Comparison of ENCODE assay signal across 1 cellular context in the genomic region with DNA sequence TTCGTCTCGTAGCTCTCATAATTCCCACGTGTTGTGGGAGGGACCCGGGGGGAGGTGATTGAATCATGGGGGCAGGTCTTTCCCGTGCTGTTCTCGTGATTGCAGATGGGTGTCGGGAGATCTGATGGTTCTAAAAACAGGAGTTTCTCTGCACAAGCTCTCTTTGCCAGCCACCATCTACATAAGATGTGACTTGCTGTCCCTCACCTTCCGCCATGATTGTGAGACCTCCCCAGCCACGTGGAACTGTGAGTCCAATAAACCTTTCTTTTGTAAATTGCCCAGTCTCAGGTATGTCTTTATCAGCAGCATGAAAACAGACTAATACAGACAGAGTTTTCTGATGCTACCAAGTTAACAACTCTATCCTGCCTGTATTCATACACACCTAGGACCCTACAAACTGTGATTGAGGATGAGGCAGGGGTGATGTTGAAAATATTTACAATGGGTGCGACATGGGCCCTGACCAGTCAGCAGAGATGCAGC.
A peak's percentile ranks its signal among the peaks of the same experiment; 100 is the strongest.
TF ChIP-seq lines count a peak whose summit lies in the region.

No MANE protein-coding gene starts in this region.

TF ChIP-seq in HepG2, 621 proteins besides CTCF, POLR2A, EP300 and RAD21 (continued from another document and continues in another):
- TF ChIP-seq, protein P1, sequence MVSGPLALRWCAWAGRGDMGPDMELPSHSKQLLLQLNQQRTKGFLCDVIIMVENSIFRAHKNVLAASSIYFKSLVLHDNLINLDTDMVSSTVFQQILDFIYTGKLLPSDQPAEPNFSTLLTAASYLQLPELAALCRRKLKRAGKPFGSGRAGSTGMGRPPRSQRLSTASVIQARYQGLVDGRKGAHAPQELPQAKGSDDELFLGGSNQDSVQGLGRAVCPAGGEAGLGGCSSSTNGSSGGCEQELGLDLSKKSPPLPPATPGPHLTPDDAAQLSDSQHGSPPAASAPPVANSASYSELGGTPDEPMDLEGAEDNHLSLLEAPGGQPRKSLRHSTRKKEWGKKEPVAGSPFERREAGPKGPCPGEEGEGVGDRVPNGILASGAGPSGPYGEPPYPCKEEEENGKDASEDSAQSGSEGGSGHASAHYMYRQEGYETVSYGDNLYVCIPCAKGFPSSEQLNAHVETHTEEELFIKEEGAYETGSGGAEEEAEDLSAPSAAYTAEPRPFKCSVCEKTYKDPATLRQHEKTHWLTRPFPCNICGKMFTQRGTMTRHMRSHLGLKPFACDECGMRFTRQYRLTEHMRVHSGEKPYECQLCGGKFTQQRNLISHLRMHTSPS (CRISPR knock-in tag; IDR thresholded peaks at IDR 0.05; ENCODE audit: low read depth), result no peak
- no peak for TF ChIP-seq POGZ (CRISPR knock-in tag; IDR thresholded peaks at IDR 0.05)
- TF ChIP-seq, protein P2, sequence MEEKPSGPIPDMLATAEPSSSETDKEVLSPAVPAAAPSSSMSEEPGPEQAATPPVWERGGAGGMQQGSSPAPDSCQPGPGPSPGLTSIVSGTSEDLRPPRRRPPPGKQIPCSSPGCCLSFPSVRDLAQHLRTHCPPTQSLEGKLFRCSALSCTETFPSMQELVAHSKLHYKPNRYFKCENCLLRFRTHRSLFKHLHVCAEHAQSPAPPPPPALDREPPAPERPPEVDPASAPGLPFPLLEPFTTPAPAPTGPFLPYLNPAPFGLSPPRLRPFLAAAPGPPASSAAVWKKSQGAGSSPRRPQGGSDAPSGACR (CRISPR knock-in tag; IDR thresholded peaks at IDR 0.05), result no peak
- no peak for TF ChIP-seq NFKBIZ (CRISPR knock-in tag; IDR thresholded peaks at IDR 0.05)
- TF ChIP-seq, protein P3, sequence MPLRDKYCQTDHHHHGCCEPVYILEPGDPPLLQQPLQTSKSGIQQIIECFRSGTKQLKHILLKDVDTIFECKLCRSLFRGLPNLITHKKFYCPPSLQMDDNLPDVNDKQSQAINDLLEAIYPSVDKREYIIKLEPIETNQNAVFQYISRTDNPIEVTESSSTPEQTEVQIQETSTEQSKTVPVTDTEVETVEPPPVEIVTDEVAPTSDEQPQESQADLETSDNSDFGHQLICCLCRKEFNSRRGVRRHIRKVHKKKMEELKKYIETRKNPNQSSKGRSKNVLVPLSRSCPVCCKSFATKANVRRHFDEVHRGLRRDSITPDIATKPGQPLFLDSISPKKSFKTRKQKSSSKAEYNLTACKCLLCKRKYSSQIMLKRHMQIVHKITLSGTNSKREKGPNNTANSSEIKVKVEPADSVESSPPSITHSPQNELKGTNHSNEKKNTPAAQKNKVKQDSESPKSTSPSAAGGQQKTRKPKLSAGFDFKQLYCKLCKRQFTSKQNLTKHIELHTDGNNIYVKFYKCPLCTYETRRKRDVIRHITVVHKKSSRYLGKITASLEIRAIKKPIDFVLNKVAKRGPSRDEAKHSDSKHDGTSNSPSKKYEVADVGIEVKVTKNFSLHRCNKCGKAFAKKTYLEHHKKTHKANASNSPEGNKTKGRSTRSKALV (CRISPR knock-in tag; IDR thresholded peaks at IDR 0.05), result no peak
- no peak for TF ChIP-seq ZNF781 (CRISPR knock-in tag; IDR thresholded peaks at IDR 0.05; ENCODE audit: borderline replicate concordance, not compliant biosample characterization)
- TF ChIP-seq ZNF124 (CRISPR knock-in tag; IDR thresholded peaks at IDR 0.05), result no peak
- TF ChIP-seq ZFP37 (CRISPR knock-in tag; IDR thresholded peaks at IDR 0.05; ENCODE audit: borderline replicate concordance), result no peak
- no peak for TF ChIP-seq ONECUT2 (CRISPR knock-in tag; IDR thresholded peaks at IDR 0.05)
- TF ChIP-seq NFKB2 (CRISPR knock-in tag; IDR thresholded peaks at IDR 0.05; ENCODE audit: borderline replicate concordance), result no peak
- no peak for TF ChIP-seq TBP (CRISPR knock-in tag; IDR thresholded peaks at IDR 0.05)
- no peak for TF ChIP-seq ZFP36L2 (CRISPR knock-in tag; IDR thresholded peaks at IDR 0.05)
- TF ChIP-seq TAF1 (CRISPR knock-in tag; IDR thresholded peaks at IDR 0.05), result 0 out of 2 replicates have a peak, but pooled peaks have one; percentile 10
- TF ChIP-seq KAT2B (IDR thresholded peaks at IDR 0.05; ENCODE audit: borderline replicate concordance, low read depth, low read length), result no peak
- no peak for TF ChIP-seq ZNF282 (IDR thresholded peaks at IDR 0.05; ENCODE audit: partially characterized antibody)
- TF ChIP-seq, protein P4, sequence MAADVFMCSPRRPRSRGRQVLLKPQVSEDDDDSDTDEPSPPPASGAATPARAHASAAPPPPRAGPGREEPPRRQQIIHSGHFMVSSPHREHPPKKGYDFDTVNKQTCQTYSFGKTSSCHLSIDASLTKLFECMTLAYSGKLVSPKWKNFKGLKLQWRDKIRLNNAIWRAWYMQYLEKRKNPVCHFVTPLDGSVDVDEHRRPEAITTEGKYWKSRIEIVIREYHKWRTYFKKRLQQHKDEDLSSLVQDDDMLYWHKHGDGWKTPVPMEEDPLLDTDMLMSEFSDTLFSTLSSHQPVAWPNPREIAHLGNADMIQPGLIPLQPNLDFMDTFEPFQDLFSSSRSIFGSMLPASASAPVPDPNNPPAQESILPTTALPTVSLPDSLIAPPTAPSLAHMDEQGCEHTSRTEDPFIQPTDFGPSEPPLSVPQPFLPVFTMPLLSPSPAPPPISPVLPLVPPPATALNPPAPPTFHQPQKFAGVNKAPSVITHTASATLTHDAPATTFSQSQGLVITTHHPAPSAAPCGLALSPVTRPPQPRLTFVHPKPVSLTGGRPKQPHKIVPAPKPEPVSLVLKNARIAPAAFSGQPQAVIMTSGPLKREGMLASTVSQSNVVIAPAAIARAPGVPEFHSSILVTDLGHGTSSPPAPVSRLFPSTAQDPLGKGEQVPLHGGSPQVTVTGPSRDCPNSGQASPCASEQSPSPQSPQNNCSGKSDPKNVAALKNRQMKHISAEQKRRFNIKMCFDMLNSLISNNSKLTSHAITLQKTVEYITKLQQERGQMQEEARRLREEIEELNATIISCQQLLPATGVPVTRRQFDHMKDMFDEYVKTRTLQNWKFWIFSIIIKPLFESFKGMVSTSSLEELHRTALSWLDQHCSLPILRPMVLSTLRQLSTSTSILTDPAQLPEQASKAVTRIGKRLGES (CRISPR knock-in tag; IDR thresholded peaks at IDR 0.05; ENCODE audit: borderline replicate concordance), result no peak
- no peak for TF ChIP-seq RFX1 (IDR thresholded peaks at IDR 0.05)
- TF ChIP-seq, protein P5, sequence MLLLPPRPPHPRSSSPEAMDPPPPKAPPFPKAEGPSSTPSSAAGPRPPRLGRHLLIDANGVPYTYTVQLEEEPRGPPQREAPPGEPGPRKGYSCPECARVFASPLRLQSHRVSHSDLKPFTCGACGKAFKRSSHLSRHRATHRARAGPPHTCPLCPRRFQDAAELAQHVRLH (CRISPR knock-in tag; IDR thresholded peaks at IDR 0.05; ENCODE audit: borderline replicate concordance, low read depth), result no peak
- TF ChIP-seq, protein P6, sequence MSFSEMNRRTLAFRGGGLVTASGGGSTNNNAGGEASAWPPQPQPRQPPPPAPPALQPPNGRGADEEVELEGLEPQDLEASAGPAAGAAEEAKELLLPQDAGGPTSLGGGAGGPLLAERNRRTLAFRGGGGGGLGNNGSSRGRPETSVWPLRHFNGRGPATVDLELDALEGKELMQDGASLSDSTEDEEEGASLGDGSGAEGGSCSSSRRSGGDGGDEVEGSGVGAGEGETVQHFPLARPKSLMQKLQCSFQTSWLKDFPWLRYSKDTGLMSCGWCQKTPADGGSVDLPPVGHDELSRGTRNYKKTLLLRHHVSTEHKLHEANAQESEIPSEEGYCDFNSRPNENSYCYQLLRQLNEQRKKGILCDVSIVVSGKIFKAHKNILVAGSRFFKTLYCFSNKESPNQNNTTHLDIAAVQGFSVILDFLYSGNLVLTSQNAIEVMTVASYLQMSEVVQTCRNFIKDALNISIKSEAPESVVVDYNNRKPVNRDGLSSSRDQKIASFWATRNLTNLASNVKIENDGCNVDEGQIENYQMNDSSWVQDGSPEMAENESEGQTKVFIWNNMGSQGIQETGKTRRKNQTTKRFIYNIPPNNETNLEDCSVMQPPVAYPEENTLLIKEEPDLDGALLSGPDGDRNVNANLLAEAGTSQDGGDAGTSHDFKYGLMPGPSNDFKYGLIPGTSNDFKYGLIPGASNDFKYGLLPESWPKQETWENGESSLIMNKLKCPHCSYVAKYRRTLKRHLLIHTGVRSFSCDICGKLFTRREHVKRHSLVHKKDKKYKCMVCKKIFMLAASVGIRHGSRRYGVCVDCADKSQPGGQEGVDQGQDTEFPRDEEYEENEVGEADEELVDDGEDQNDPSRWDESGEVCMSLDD (CRISPR knock-in tag; IDR thresholded peaks at IDR 0.05; ENCODE audit: borderline replicate concordance), result no peak
- TF ChIP-seq RXRA (CRISPR knock-in tag; IDR thresholded peaks at IDR 0.05), result 0 out of 2 replicates have a peak, but pooled peaks have one; percentile 22
- TF ChIP-seq SATB2 (CRISPR knock-in tag; IDR thresholded peaks at IDR 0.05), result no peak
- TF ChIP-seq PHF5A (CRISPR knock-in tag; IDR thresholded peaks at IDR 0.05; ENCODE audit: low read depth, unreplicated experiment), result peak; percentile 51
- TF ChIP-seq ZNF562 (CRISPR knock-in tag; IDR thresholded peaks at IDR 0.05; ENCODE audit: borderline replicate concordance), result 0 out of 2 replicates have a peak, but pooled peaks have one; percentile 60
- no peak for TF ChIP-seq ZNF382 (CRISPR knock-in tag; IDR thresholded peaks at IDR 0.05; ENCODE audit: borderline replicate concordance)
- no peak for TF ChIP-seq GABPA (IDR thresholded peaks at IDR 0.05; ENCODE audit: low read depth, low read length)
- TF ChIP-seq GABPA (CRISPR knock-in tag; IDR thresholded peaks at IDR 0.05; ENCODE audit: low read depth), result no peak
- no peak for TF ChIP-seq RNF2 (conservative IDR thresholded peaks at IDR 0.05; ENCODE audit: low read depth)
- no peak for TF ChIP-seq ZNF660 (CRISPR knock-in tag; IDR thresholded peaks at IDR 0.05; ENCODE audit: borderline replicate concordance, low read depth)
- TF ChIP-seq SP1 (IDR thresholded peaks at IDR 0.05), result no peak
- TF ChIP-seq SP1 (CRISPR knock-in tag; IDR thresholded peaks at IDR 0.05), result peak; percentile 42; the same call in 1 of the 2 replicates
- TF ChIP-seq CAMTA2 (CRISPR knock-in tag; IDR thresholded peaks at IDR 0.05; ENCODE audit: borderline replicate concordance), result no peak
- no peak for TF ChIP-seq ZNF549 (CRISPR knock-in tag; IDR thresholded peaks at IDR 0.05)
- no peak; the same call in 1 of the 2 replicates for TF ChIP-seq ZNF567 (CRISPR knock-in tag; IDR thresholded peaks at IDR 0.05; ENCODE audit: borderline replicate concordance)
- no peak for TF ChIP-seq GATAD1 (CRISPR knock-in tag; IDR thresholded peaks at IDR 0.05)
- TF ChIP-seq, protein P7, sequence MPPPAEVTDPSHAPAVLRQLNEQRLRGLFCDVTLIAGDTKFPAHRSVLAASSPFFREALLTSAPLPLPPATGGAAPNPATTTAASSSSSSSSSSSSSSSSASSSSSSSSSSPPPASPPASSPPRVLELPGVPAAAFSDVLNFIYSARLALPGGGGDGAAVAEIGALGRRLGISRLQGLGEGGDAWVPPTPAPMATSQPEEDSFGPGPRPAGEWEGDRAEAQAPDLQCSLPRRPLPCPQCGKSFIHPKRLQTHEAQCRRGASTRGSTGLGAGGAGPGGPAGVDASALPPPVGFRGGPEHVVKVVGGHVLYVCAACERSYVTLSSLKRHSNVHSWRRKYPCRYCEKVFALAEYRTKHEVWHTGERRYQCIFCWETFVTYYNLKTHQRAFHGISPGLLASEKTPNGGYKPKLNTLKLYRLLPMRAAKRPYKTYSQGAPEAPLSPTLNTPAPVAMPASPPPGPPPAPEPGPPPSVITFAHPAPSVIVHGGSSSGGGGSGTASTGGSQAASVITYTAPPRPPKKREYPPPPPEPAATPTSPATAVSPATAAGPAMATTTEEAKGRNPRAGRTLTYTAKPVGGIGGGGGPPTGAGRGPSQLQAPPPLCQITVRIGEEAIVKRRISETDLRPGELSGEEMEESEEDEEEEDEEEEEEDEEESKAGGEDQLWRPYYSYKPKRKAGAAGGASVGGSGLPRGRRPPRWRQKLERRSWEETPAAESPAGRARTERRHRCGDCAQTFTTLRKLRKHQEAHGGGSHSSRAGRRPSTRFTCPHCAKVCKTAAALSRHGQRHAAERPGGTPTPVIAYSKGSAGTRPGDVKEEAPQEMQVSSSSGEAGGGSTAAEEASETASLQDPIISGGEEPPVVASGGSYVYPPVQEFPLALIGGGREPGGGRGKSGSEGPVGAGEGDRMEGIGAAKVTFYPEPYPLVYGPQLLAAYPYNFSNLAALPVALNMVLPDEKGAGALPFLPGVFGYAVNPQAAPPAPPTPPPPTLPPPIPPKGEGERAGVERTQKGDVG (CRISPR knock-in tag; IDR thresholded peaks at IDR 0.05; ENCODE audit: borderline replicate concordance), result no peak
- TF ChIP-seq EZH2 (conservative IDR thresholded peaks at IDR 0.05; ENCODE audit: low read depth, low read length), result no peak
- no peak for TF ChIP-seq NBN (conservative IDR thresholded peaks at IDR 0.05)
- TF ChIP-seq CREM (IDR thresholded peaks at IDR 0.05), result no peak
- TF ChIP-seq CREM (CRISPR knock-in tag; IDR thresholded peaks at IDR 0.05), result no peak
- no peak for TF ChIP-seq MYNN (CRISPR knock-in tag; IDR thresholded peaks at IDR 0.05; ENCODE audit: low read depth)
- TF ChIP-seq ZHX1 (CRISPR knock-in tag; IDR thresholded peaks at IDR 0.05; ENCODE audit: low read depth), result 0 out of 2 replicates have a peak, but pooled peaks have one; percentile 30
- TF ChIP-seq HNRNPUL1 (IDR thresholded peaks at IDR 0.05; ENCODE audit: low read depth, low read length), result no peak
- no peak for TF ChIP-seq CEBPG (CRISPR knock-in tag; IDR thresholded peaks at IDR 0.05)
